In the genomic region with DNA sequence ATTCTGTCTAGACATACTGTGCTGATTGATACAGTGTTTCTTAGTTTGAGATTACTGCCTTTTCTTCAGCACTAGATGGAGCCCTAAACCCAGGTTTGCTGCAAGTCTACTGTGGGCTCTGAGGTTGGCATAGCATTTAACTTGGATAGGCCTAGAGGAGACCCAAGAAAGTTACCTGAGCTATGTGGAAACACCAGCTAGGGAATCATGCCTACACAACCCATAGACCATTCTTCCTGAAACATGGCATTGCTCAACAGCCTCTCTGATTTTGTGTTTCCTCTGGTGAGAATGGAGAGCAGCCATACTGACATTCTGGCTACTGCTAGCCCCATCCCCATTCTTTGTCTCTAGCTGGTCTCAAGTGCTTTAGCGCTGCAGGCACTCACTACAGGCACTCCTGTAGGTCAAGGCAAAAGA, we compare ENCODE assay signal across 8 cellular contexts.
DNase-seq lines count a peak whose midpoint lies in the region; ATAC-seq and TF ChIP-seq lines count a peak whose summit lies in the region.

No MANE protein-coding gene starts in this region.

- DNase-seq in Calu3 (peak; percentile 32), NCI-H748 treated with DMSO at 0.1 percent for 48 hours (lab: John Stamatoyannopoulos, UW) (peak; percentile 29), endodermal cell (peak; percentile 76), progenitor cell of endocrine pancreas (ENCODE audit: low spot score, unreplicated experiment) (no peak), MG63 (no peak), GOT3 (lab: John Stamatoyannopoulos, UW) (no peak)

- H3K36me3 ChIP-seq in endodermal cell (ENCODE audit: control insufficient read depth, insufficient read depth, low read length) (no peaks in the 10 kb centered on the region), MG63 (no peaks in the 10 kb centered on the region)

- H3K27me3 ChIP-seq in endodermal cell (ENCODE audit: control insufficient read depth, insufficient read depth, low read length, poor library complexity, severe bottlenecking) = no peaks in the 10 kb centered on the region
- H3K27me3 ChIP-seq in MG63 = no peaks in the 10 kb centered on the region

- no peaks in the 10 kb centered on the region for H3K9me3 ChIP-seq in endodermal cell (ENCODE audit: control insufficient read depth, low read length)
- no peaks in the 10 kb centered on the region for H3K9me3 ChIP-seq in MG63

- H3K4me3 ChIP-seq in endodermal cell (ENCODE audit: low read length) = no peak overlapping the region
- H3K4me3 ChIP-seq in MG63 = no peak overlapping the region

- H3K9me3 Mint-ChIP-seq in Calu3 (ENCODE audit: low read depth, unreplicated experiment) (no peaks in the 10 kb centered on the region), endodermal cell (no peaks in the 10 kb centered on the region), progenitor cell of endocrine pancreas (ENCODE audit: low read depth) (no peaks in the 10 kb centered on the region)

- H3K36me3 Mint-ChIP-seq in Calu3 (ENCODE audit: insufficient read depth, unreplicated experiment) = no peaks in the 10 kb centered on the region
- H3K36me3 Mint-ChIP-seq in endodermal cell (ENCODE audit: low read depth) = no peaks in the 10 kb centered on the region
- no peaks in the 10 kb centered on the region for H3K36me3 Mint-ChIP-seq in progenitor cell of endocrine pancreas (ENCODE audit: insufficient read depth)

- no TSS peak for BruUV-seq in Calu3 (replicated peaks; lab: Mats Ljungman, UMichigan)

- no peaks in the 10 kb centered on the region for H3K4me1 ChIP-seq in endodermal cell (ENCODE audit: control insufficient read depth, insufficient read depth, low read length)

- 100% methylated on average over 1 of the region's 1 CpG for WGBS in endodermal cell (ENCODE audit: insufficient coverage in 1 of 2, insufficient read length in 1 of 2), 2 experiments

- no peak overlapping the region for H3K9ac ChIP-seq in endodermal cell (ENCODE audit: extremely low read depth, low read length, poor library complexity, severe bottlenecking)

- no peaks in the 10 kb centered on the region for H3K4me1 Mint-ChIP-seq in Calu3 (ENCODE audit: low read depth, unreplicated experiment)
- no peaks in the 10 kb centered on the region for H3K4me1 Mint-ChIP-seq in endodermal cell
- H3K4me1 Mint-ChIP-seq in progenitor cell of endocrine pancreas (ENCODE audit: low read depth) = no peaks in the 10 kb centered on the region

- intact Hi-C loops in Calu3 (cut with micrococcal nuclease; ENCODE audit: unreplicated experiment) = loop anchor here (1.0 to 5.0 kb wide), 6 partner anchors 41 to 861 kb away; no protein-coding TSS in a partner anchor

- TF ChIP-seq CTCF in Calu3 (IDR thresholded peaks at IDR 0.05; ENCODE audit: unreplicated experiment) = peak; percentile 54
- peak; percentile 92 for TF ChIP-seq CTCF in endodermal cell (conservative IDR thresholded peaks at IDR 0.05)
- peak; percentile 81 for TF ChIP-seq CTCF in progenitor cell of endocrine pancreas (IDR thresholded peaks at IDR 0.05; ENCODE audit: unreplicated experiment)

- H3K27me3 Mint-ChIP-seq in Calu3 (ENCODE audit: unreplicated experiment) (no peaks in the 10 kb centered on the region), endodermal cell (ENCODE audit: insufficient read depth) (no peaks in the 10 kb centered on the region), progenitor cell of endocrine pancreas (no peaks in the 10 kb centered on the region)

- CTCF ChIA-PET in Calu3 (lab: Charles Lee) = interaction anchor here (0.5 to 1.3 kb wide), 3 partner anchors 270 to 831 kb away, joined by 3 to 4 read pairs (median 3); no protein-coding TSS in a partner anchor

- ATAC-seq in GM18907 (IDR thresholded peaks at IDR 0.05; ENCODE audit: unreplicated experiment) = peak; percentile 97
- peak; percentile 78 for ATAC-seq in HG03108 (IDR thresholded peaks at IDR 0.05; ENCODE audit: unreplicated experiment)

- H3K27ac ChIP-seq in endodermal cell (ENCODE audit: low read depth, low read length) = no peak overlapping the region

- no peak overlapping the region for H3K4me3 Mint-ChIP-seq in Calu3 (ENCODE audit: low read depth, unreplicated experiment)
- no peak overlapping the region for H3K4me3 Mint-ChIP-seq in endodermal cell
- no peak overlapping the region for H3K4me3 Mint-ChIP-seq in progenitor cell of endocrine pancreas (ENCODE audit: low read depth)

- H3K27ac Mint-ChIP-seq in Calu3 (ENCODE audit: unreplicated experiment) (no peak overlapping the region), endodermal cell (no peak overlapping the region), progenitor cell of endocrine pancreas (no peak overlapping the region)

Comparison
In these comparisons a context has a peak if more than half of its experiments do, and no peak if none do; other contexts are left out.
1. DNase-seq: peak in Calu3 (single experiment), NCI-H748 treated with DMSO at 0.1 percent for 48 hours (single experiment) and endodermal cell (single experiment); none in progenitor cell of endocrine pancreas (single experiment), MG63 (single experiment) and GOT3 (single experiment).
2. Peak in every context shown above with its lines, with median percentiles within 50 percentile points of each other: CTCF ChIP-seq.